ENCODE assay signal across 8 cellular contexts in genomic region chr5:159017787-159018186, GRCh38.
A peak's percentile ranks its signal among the peaks of the same experiment; 100 is the strongest.
DNase-seq lines count a peak whose midpoint lies in the region; ATAC-seq and TF ChIP-seq lines count a peak whose summit lies in the region.

No MANE protein-coding gene starts in this region.

- H3K9me3 ChIP-seq in iPS-18a (ENCODE audit: control insufficient read depth, low read depth, low read length) = no peaks in the 10 kb centered on the region

- no peak overlapping the region for H3K9ac ChIP-seq in iPS-18a (ENCODE audit: low read length)

- H3K36me3 ChIP-seq in H7 (replicated peaks; ENCODE audit: control insufficient read depth, insufficient read depth, low read length) (no peaks in the 10 kb centered on the region), iPS-18a (ENCODE audit: control insufficient read depth, low read depth, low read length) (no peaks in the 10 kb centered on the region)

- peaks cover 20% of the 10 kb centered on the region for H3K4me1 ChIP-seq in iPS-18a (ENCODE audit: control insufficient read depth, low read depth, low read length)

- peak overlapping the region; percentile 22 for H3K27ac ChIP-seq in iPS-18a (ENCODE audit: low read length)

- DNase-seq in AG10803 (ENCODE audit: low read depth) (peak; percentile 76), H7 (peak; percentile 40), UCSD-AML1 (lab: John Stamatoyannopoulos, UW; ENCODE audit: unreplicated experiment) (peak; percentile 16), cerebellum (ENCODE audit: low spot score) (no peak)
- no peak for DNase-seq in activated CD8-positive, alpha-beta memory T cell treated with anti-CD3 and anti-CD28 coated beads, Interleukin-2, amount 50 U/mL, for 4 hours
- no peak for DNase-seq in activated effector memory CD4-positive, alpha-beta T cell treated with Interleukin-2 at 50 U/mL for 16 hours

- H3K27me3 ChIP-seq in H7 (ENCODE audit: control insufficient read depth, insufficient read depth, low read length) (no peaks in the 10 kb centered on the region), iPS-18a (ENCODE audit: control insufficient read depth, insufficient read depth, low read length) (no peaks in the 10 kb centered on the region)

- no peak for ATAC-seq in HG02852 (IDR thresholded peaks at IDR 0.05; ENCODE audit: unreplicated experiment)

- H3K4me3 ChIP-seq in AG10803 (ENCODE audit: low read length) (no peak overlapping the region), H7 (ENCODE audit: insufficient read depth, low read depth, low read length) (no peak overlapping the region), iPS-18a (ENCODE audit: low read length) (no peak overlapping the region)

- TF ChIP-seq CTCF in AG10803 (conservative IDR thresholded peaks at IDR 0.05; ENCODE audit: low read length) = no peak

Comparison
In these comparisons a context has a peak if more than half of its experiments do, and no peak if none do; other contexts are left out.
1. DNase-seq: peak in AG10803 (single experiment), H7 (single experiment) and UCSD-AML1 (single experiment); none in activated CD8-positive, alpha-beta memory T cell treated with anti-CD3 and anti-CD28 coated beads, Interleukin-2, amount 50 U/mL, for 4 hours (single experiment), cerebellum (single experiment) and activated effector memory CD4-positive, alpha-beta T cell treated with Interleukin-2 at 50 U/mL for 16 hours (single experiment).